Comparison of ENCODE assay signal across 19 cellular contexts in the genomic region with DNA sequence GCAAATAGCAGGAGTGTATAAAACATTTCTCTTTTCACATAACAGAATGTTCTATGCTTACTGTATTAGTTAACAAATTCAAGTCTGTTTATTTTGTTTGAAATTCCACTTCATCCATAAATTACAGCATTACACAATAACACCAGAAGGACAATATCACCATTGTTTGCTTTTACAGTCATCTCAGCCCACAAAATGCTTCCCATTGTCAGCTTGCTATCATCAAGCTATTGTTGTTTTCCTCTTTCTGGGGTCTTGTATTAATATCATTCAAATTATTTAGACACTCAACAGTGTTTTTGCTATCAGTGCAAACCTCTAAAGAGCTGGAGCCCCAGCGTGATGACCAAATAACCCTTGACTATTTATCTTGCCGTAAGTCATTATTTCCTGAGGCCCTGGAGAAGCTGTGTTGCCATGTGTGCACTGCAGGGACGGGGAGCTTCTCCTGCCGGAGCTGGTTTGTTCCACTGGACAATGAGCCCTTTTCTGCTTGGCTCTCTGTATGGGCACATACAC. TPM values are rescaled to one million over a fixed set of nuclear protein-coding genes. Genes with fewer than 3 reads are reported as not detected.
DNase-seq lines count a peak whose midpoint lies in the region; ATAC-seq lines count a peak whose summit lies in the region.
"Had no signal": no experiment of that assay in that cellular context is flagged by ENCODE, and none has a peak within 500 bp of the region (broad histone marks: within the 10 kb centered on the region; RNA-seq: fewer than 3 reads in every experiment).

No MANE protein-coding gene starts in this region.

- ATAC-seq in GM21786 (IDR thresholded peaks at IDR 0.05; ENCODE audit: unreplicated experiment), result no peak
- no peak for ATAC-seq in HG03095 (IDR thresholded peaks at IDR 0.05; ENCODE audit: unreplicated experiment)
- ATAC-seq: activated naive CD8-positive, alpha-beta T cell treated with anti-CD3 and anti-CD28 coated beads, Interleukin-2, amount 50 U/mL, for 24 hours; gastrocnemius medialis; HCT116; naive thymus-derived CD8-positive, alpha-beta T cell; T-cell had no signal

- in situ Hi-C loops in SK-MEL-5 (cut with HindIII; ENCODE audit: low pct_unique_long_range_greater_than_20kb, low sequenced_read_pairs), result no loop called here

- DNase-seq in NCI-H1417 treated with DMSO at 0.1 percent for 48 hours (lab: John Stamatoyannopoulos, UW), result peak; percentile 11
- peak; percentile 93 for DNase-seq in SK-MEL-5 (ENCODE audit: low read depth, low spot score)
- peak; percentile 95 for DNase-seq in globus pallidus (ENCODE audit: low spot score)
- peak; percentile 67 for DNase-seq in retina
- no peak for DNase-seq in kidney glomerular epithelial cell (lab: John Stamatoyannopoulos, UW)
- DNase-seq in DMS79 (lab: John Stamatoyannopoulos, UW), result no peak
- DNase-seq: activated CD4-positive, CD25-positive, alpha-beta regulatory T cell treated with anti-CD3 and anti-CD28 coated beads, Interleukin-2, amount 50 U/mL, for 72 hours; activated naive CD8-positive, alpha-beta T cell treated with anti-CD3 and anti-CD28 coated beads, Interleukin-2, amount 50 U/mL, for 24 hours; CD4-positive, alpha-beta memory T cell; dermis blood vessel endothelial cell; gastrocnemius medialis; GDM1; naive thymus-derived CD8-positive, alpha-beta T cell; NCI-H1105; spleen; T-cell had no signal

RNA-seq across cellular contexts. Expression of gene SAMMSON, which starts 1.1 kb away (rescaled TPM):
- total RNA-seq in SK-MEL-5 (2014; rRNA removed; shearing (Covaris generic)), result 26.3 and 26.5 TPM in 2 replicates
- 13.1 and 13.8 TPM in 2 replicates for polyA plus RNA-seq in SK-MEL-5 (2015; cell fraction: cytosol; rRNA removed)
- 55.4 and 56.7 TPM in 2 replicates for polyA plus RNA-seq in SK-MEL-5 (2015; cell fraction: nucleus; rRNA removed)
- total RNA-seq: CD4-positive, alpha-beta memory T cell; dermis blood vessel endothelial cell; gastrocnemius medialis; naive thymus-derived CD8-positive, alpha-beta T cell; T-cell had no signal
- polyA plus RNA-seq: CD4-positive, alpha-beta memory T cell; naive thymus-derived CD8-positive, alpha-beta T cell had no signal

Comparison
In these comparisons a context has a peak if more than half of its experiments do, and no peak if none do; other contexts are left out.
1. DNase-seq: peak in NCI-H1417 treated with DMSO at 0.1 percent for 48 hours (single experiment), SK-MEL-5 (single experiment), globus pallidus (single experiment) and retina (single experiment); none in kidney glomerular epithelial cell (single experiment) and DMS79 (single experiment).